ENCODE assay signal across 12 cellular contexts in the genomic region with DNA sequence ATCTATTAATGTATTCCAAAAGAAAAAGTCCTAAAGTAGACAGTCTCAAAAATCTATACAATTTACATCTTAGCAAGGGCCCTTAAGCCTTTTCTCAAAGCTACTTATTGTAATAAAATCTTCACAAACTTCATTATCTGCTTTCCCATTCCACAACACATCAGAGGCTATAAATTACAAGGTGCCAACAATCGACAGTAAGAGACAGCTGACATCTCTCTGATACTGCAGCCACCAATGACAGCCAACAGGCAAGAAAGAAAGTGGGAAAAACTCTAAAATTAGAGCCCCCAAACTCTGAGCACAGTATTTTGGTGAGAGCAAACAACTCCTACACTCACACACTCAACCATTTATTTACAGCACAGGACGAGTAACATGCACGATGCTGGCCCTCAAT. TPM values are rescaled to one million over a fixed set of nuclear protein-coding genes. Genes with fewer than 3 reads are reported as not detected.
DNase-seq lines count a peak whose midpoint lies in the region; ATAC-seq, FAIRE-seq and TF ChIP-seq lines count a peak whose summit lies in the region.
"Had no signal": no experiment of that assay in that cellular context is flagged by ENCODE, and none has a peak within 500 bp of the region (broad histone marks: within the 10 kb centered on the region; RNA-seq: fewer than 3 reads in every experiment).

No MANE protein-coding gene starts in this region.

- peak overlapping the region; percentile 56 for H3K27ac ChIP-seq in HepG2 (ENCODE audit: extremely low read length, insufficient read depth, low read length)
- H3K27ac ChIP-seq in stomach, result peak overlapping the region in 3 of 5 donors; percentile 88 to 92 (median 91)

- H2AFZ ChIP-seq in HepG2 (ENCODE audit: low read length), result no peak overlapping the region

- H3K36me3 ChIP-seq in HepG2 (replicated peaks in 1 of 2; ENCODE audit: control insufficient read depth in 1 of 2, insufficient read depth in 2 of 2, low read length in 2 of 2) (peaks cover 3 to 31% of the 10 kb centered on the region in 2 experiments; a peak in 3 of 5 replicates), stomach (peaks cover 22 to 38% (median 37%) of the 10 kb centered on the region in 4 donors)

- TF ChIP-seq CTCF in HepG2 (CRISPR knock-in tag; IDR thresholded peaks at IDR 0.05), result no peak
- no peak for TF ChIP-seq CTCF in stomach (IDR thresholded peaks at IDR 0.05)

- TF ChIP-seq EP300 in HepG2 (IDR thresholded peaks at IDR 0.05; ENCODE audit: low read depth in 2 of 2, low read length in 2 of 2), result no peak
- TF ChIP-seq EP300 in HepG2 (CRISPR knock-in tag; IDR thresholded peaks at IDR 0.05; ENCODE audit: borderline replicate concordance), result no peak
- no peak for TF ChIP-seq EP300 in stomach (IDR thresholded peaks at IDR 0.05)

- no peaks in the 10 kb centered on the region for H3K9me3 Mint-ChIP-seq in activated T-cell treated with anti-CD3 and anti-CD28 coated beads, Interleukin-2, amount 50 U/mL, for 72 hours
- H3K9me3 Mint-ChIP-seq in activated T-helper 17 cell treated with anti-CD3 and anti-CD28 coated beads, Interleukin-2, amount 50 U/mL, for 72 hours, result no peaks in the 10 kb centered on the region

- no peak for TF ChIP-seq RAD21 in HepG2 (CRISPR knock-in tag; IDR thresholded peaks at IDR 0.05)

- POLR2A ChIA-PET in HepG2 (lab: Yijun Ruan, JAX), result interaction anchor here (0.7 to 3.8 kb wide), 4 partner anchors 8 to 1448 kb away, joined by 3 to 62 read pairs (median 3); no protein-coding TSS in a partner anchor

- H3K4me3 Mint-ChIP-seq in activated T-cell treated with anti-CD3 and anti-CD28 coated beads, Interleukin-2, amount 50 U/mL, for 72 hours, result peak overlapping the region; percentile 94 to 95
- H3K4me3 Mint-ChIP-seq in activated T-helper 17 cell treated with anti-CD3 and anti-CD28 coated beads, Interleukin-2, amount 50 U/mL, for 72 hours, result peak overlapping the region; percentile 98

- H3K27me3 Mint-ChIP-seq in activated T-cell treated with anti-CD3 and anti-CD28 coated beads, Interleukin-2, amount 50 U/mL, for 72 hours (ENCODE audit: low read depth), result no peaks in the 10 kb centered on the region
- no peaks in the 10 kb centered on the region for H3K27me3 Mint-ChIP-seq in activated T-helper 17 cell treated with anti-CD3 and anti-CD28 coated beads, Interleukin-2, amount 50 U/mL, for 72 hours

- no peak for DNase-seq in activated T-cell treated with anti-CD3 and anti-CD28 coated beads, Interleukin-2, amount 50 U/mL, for 72 hours
- no peak for DNase-seq in activated T-cell treated with anti-CD3 and anti-CD28 coated beads, Interleukin-2, amount 50 U/mL, for 48 hours
- DNase-seq in HepG2 (ENCODE audit: low spot score), result no peak
- no peak for DNase-seq in stomach
- DNase-seq in stimulated activated CD4-positive, alpha-beta T cell treated with anti-CD3 and anti-CD28 coated beads, Interleukin-4, amount 100 ng/mL, for 4 hours, result no peak
- DNase-seq: NCI-H446 treated with DMSO at 0.1 percent for 48 hours had no signal

- H3K4me1 Mint-ChIP-seq in activated T-cell treated with anti-CD3 and anti-CD28 coated beads, Interleukin-2, amount 50 U/mL, for 72 hours (ENCODE audit: low read depth), result peaks cover 40% of the 10 kb centered on the region
- H3K4me1 Mint-ChIP-seq in activated T-helper 17 cell treated with anti-CD3 and anti-CD28 coated beads, Interleukin-2, amount 50 U/mL, for 72 hours, result peaks cover 17% of the 10 kb centered on the region

- H3K4me2 ChIP-seq in HepG2 (ENCODE audit: low read depth, low read length), result peak overlapping the region; percentile 92

- TF ChIP-seq POLR2A in HepG2 (IDR thresholded peaks at IDR 0.05; ENCODE audit: insufficient read depth in 1 of 2, low read depth in 2 of 2, low read length in 2 of 2) (no peak), stomach (IDR thresholded peaks at IDR 0.05) (no peak)

- no peak overlapping the region for H3K27ac Mint-ChIP-seq in activated T-cell treated with anti-CD3 and anti-CD28 coated beads, Interleukin-2, amount 50 U/mL, for 72 hours
- peak overlapping the region; percentile 95 for H3K27ac Mint-ChIP-seq in activated T-helper 17 cell treated with anti-CD3 and anti-CD28 coated beads, Interleukin-2, amount 50 U/mL, for 72 hours

- intact Hi-C loops in HepG2 (cut with micrococcal nuclease; ENCODE audit: unreplicated experiment) (no loop called here), stomach (cut with DNase I; ENCODE audit: low total_unique reads) (no loop called here)

- H3K4me1 ChIP-seq in HepG2 (ENCODE audit: insufficient read depth, low read length) (peaks cover 22% of the 10 kb centered on the region), stomach (peaks cover 11 to 34% (median 21%) of the 10 kb centered on the region in 4 donors)

- H3K9me3 ChIP-seq in HepG2 (ENCODE audit: low read length) (no peaks in the 10 kb centered on the region), stomach (no peaks in the 10 kb centered on the region)
- H3K9me3 ChIP-seq: vagina had no signal

- H3K79me2 ChIP-seq in HepG2 (ENCODE audit: insufficient read depth, low read length), result peaks cover 2% of the 10 kb centered on the region

- CTCF ChIA-PET in HepG2 (lab: Yijun Ruan, JAX; ENCODE audit: low intra/inter-chr PET ratio, low total read pairs), result no interaction called here

- FAIRE-seq in HepG2 (lab: Jason Lieb, UNC), result no peak
- FAIRE-seq: TTC549 had no signal

- no TSS peak for BruUV-seq in HepG2 (replicated peaks; lab: Mats Ljungman, UMichigan)

- 0 out of 5 replicates have a peak, but pooled peaks cover 0 to 4% of the 10 kb centered on the region in 2 experiments for H3K27me3 ChIP-seq in HepG2 (ENCODE audit: control insufficient read depth in 1 of 2, insufficient read depth in 2 of 2, low read length in 2 of 2)
- no peaks in the 10 kb centered on the region for H3K27me3 ChIP-seq in stomach
- H3K27me3 ChIP-seq: vagina had no signal

- H3K9ac ChIP-seq in HepG2 (ENCODE audit: insufficient read depth, low read depth, low read length), result peak overlapping the region; percentile 48; the same call in 1 of the 2 replicates

- no peak for ATAC-seq in activated T-cell treated with anti-CD3 and anti-CD28 coated beads, Interleukin-2, amount 50 U/mL, for 72 hours (replicated peaks in 1 of 2)
- no peak for ATAC-seq in activated T-helper 17 cell treated with anti-CD3 and anti-CD28 coated beads, Interleukin-2, amount 50 U/mL, for 72 hours (replicated peaks)
- ATAC-seq in HepG2 (no peak), HG02642 (IDR thresholded peaks at IDR 0.05; ENCODE audit: poor library complexity, unreplicated experiment) (no peak), GM18861 (IDR thresholded peaks at IDR 0.05; ENCODE audit: unreplicated experiment) (no peak)

- H3K4me3 ChIP-seq in HepG2 (replicated peaks in 1 of 3; ENCODE audit: insufficient read depth in 1 of 3, low read depth in 2 of 3, low read length in 3 of 3) (peak overlapping the region in 2 of 3 experiments; percentile 87 to 96; a peak in 3 of 6 replicates), stomach (peak overlapping the region in 2 of 4 donors; percentile 85 to 89)

- in situ Hi-C loops in HepG2 (cut with HindIII; ENCODE audit: extremely low pct_ligation_motif_present, low pct_unique_long_range_greater_than_20kb), result no loop called here

- peaks cover 2 to 10% of the 10 kb centered on the region in 2 donors for H3K36me3 Mint-ChIP-seq in activated T-cell treated with anti-CD3 and anti-CD28 coated beads, Interleukin-2, amount 50 U/mL, for 72 hours (ENCODE audit: insufficient read depth in 2 of 2)
- H3K36me3 Mint-ChIP-seq in activated T-helper 17 cell treated with anti-CD3 and anti-CD28 coated beads, Interleukin-2, amount 50 U/mL, for 72 hours (ENCODE audit: low read depth), result peaks cover 41% of the 10 kb centered on the region

- no peaks in the 10 kb centered on the region for H4K20me1 ChIP-seq in HepG2 (ENCODE audit: insufficient read depth, low read length)

- 54% methylated on average over 3 of the region's 3 CpGs for WGBS in HepG2 (ENCODE audit: low lambda C conversion rate)
- 20 to 34% (median 28%) methylated on average over 3 of the region's 3 CpGs for WGBS in stomach, 5 donors

RNA-seq across cellular contexts. Expression of gene ANGEL1, which starts 2.2 kb away (rescaled TPM):
- 10 to 100 TPM; 15.0 to 21.6 TPM for total RNA-seq in activated T-cell treated with anti-CD3 and anti-CD28 coated beads, Interleukin-2, amount 50 U/mL, for 72 hours
- total RNA-seq in activated T-helper 17 cell treated with anti-CD3 and anti-CD28 coated beads, Interleukin-2, amount 50 U/mL, for 72 hours, result 10 to 100 TPM; 10.6 to 10.7 TPM
- total RNA-seq in HepG2 (2016; rRNA removed; fragmentation: Illumina TruSeq; extraction: Trizol) (9.0 and 14.3 TPM in 2 replicates), stomach (10 to 100 TPM in 4 of 5 donors, 1 to 10 TPM in 1; 7.8 to 32.6 (median 18.0) TPM)
- total RNA-seq in HepG2 (2016; cell fraction: cytosol; rRNA removed; fragmentation: Illumina TruSeq; extraction: Trizol; ENCODE audit: low read depth), result 2.0 and 2.3 TPM in 2 replicates
- 7.0 and 14.3 TPM in 2 replicates for total RNA-seq in HepG2 (2016; cell fraction: insoluble cytoplasmic fraction; rRNA removed; fragmentation: Illumina TruSeq; extraction: Trizol)
- 4.2 and 4.3 TPM in 2 replicates for total RNA-seq in HepG2 (2016; cell fraction: membrane; rRNA removed; fragmentation: Illumina TruSeq; extraction: Trizol)
- 17.7 and 19.8 TPM in 2 replicates for total RNA-seq in HepG2 (2016; cell fraction: nucleus; rRNA removed; fragmentation: Illumina TruSeq; extraction: Trizol)
- polyA plus RNA-seq in HepG2 (2011; rRNA removed) (20.1 and 22.0 TPM in 2 replicates), stomach (1 to 10 TPM; 2.3 to 4.5 (median 4.2) TPM)
- 14.1 and 15.1 TPM in 2 replicates for polyA plus RNA-seq in HepG2 (2011; cell fraction: cytosol; rRNA removed)
- polyA plus RNA-seq in HepG2 (2011; cell fraction: nucleus; rRNA removed), result 24.3 and 28.3 TPM in 2 replicates
- polyA plus RNA-seq in HepG2 (2012), result 9.5 and 10.1 TPM in 2 replicates
- polyA plus RNA-seq in HepG2 (2016; cell fraction: cytosol; fragmentation: Illumina TruSeq; extraction: Trizol; ENCODE audit: low read depth), result 1.2 and 1.4 TPM in 2 replicates
- 5.4 and 6.6 TPM in 2 replicates for polyA plus RNA-seq in HepG2 (2016; cell fraction: insoluble cytoplasmic fraction; fragmentation: Illumina TruSeq; extraction: Trizol; ENCODE audit: low read depth)
- 1.6 and 1.7 TPM in 2 replicates for polyA plus RNA-seq in HepG2 (2016; cell fraction: membrane; fragmentation: Illumina TruSeq; extraction: Trizol; ENCODE audit: low read depth)
- polyA plus RNA-seq in HepG2 (2016; cell fraction: nucleus; fragmentation: Illumina TruSeq; extraction: Trizol; ENCODE audit: insufficient read depth, low read depth), result 20.3 and 21.5 TPM in 2 replicates
- polyA minus RNA-seq in HepG2 (2011; rRNA and poly(A)+ RNA removed; ENCODE audit: low replicate concordance), result 49.6 and 66.8 TPM in 2 replicates
- polyA minus RNA-seq in HepG2 (2011; cell fraction: cytosol; rRNA and poly(A)+ RNA removed), result 12.2 and 12.8 TPM in 2 replicates
- 26.4 and 31.6 TPM in 2 replicates for polyA minus RNA-seq in HepG2 (2011; cell fraction: nucleus; rRNA and poly(A)+ RNA removed)

RNA-seq across cellular contexts. Expression of gene LRRC74A, which starts 15.7 kb away (rescaled TPM):
- not detected for total RNA-seq in activated T-cell treated with anti-CD3 and anti-CD28 coated beads, Interleukin-2, amount 50 U/mL, for 72 hours
- total RNA-seq in activated T-helper 17 cell treated with anti-CD3 and anti-CD28 coated beads, Interleukin-2, amount 50 U/mL, for 72 hours, result not detected
- not detected in 2 replicates for total RNA-seq in HepG2 (2016; rRNA removed; fragmentation: Illumina TruSeq; extraction: Trizol)
- not detected in 2 replicates for total RNA-seq in HepG2 (2016; cell fraction: cytosol; rRNA removed; fragmentation: Illumina TruSeq; extraction: Trizol; ENCODE audit: low read depth)
- not detected in 2 replicates for total RNA-seq in HepG2 (2016; cell fraction: insoluble cytoplasmic fraction; rRNA removed; fragmentation: Illumina TruSeq; extraction: Trizol)
- not detected in 2 replicates for total RNA-seq in HepG2 (2016; cell fraction: membrane; rRNA removed; fragmentation: Illumina TruSeq; extraction: Trizol)
- total RNA-seq in HepG2 (2016; cell fraction: nucleus; rRNA removed; fragmentation: Illumina TruSeq; extraction: Trizol), result not detected in 2 replicates
- not detected in 2 replicates for polyA plus RNA-seq in HepG2 (2011; rRNA removed)
- polyA plus RNA-seq in HepG2 (2011; cell fraction: cytosol; rRNA removed), result not detected in 2 replicates
- not detected in 2 replicates for polyA plus RNA-seq in HepG2 (2011; cell fraction: nucleus; rRNA removed)
- not detected in 2 replicates for polyA plus RNA-seq in HepG2 (2012)
- polyA plus RNA-seq in HepG2 (2016; cell fraction: cytosol; fragmentation: Illumina TruSeq; extraction: Trizol; ENCODE audit: low read depth), result not detected in 2 replicates
- polyA plus RNA-seq in HepG2 (2016; cell fraction: insoluble cytoplasmic fraction; fragmentation: Illumina TruSeq; extraction: Trizol; ENCODE audit: low read depth), result not detected in 2 replicates
- polyA plus RNA-seq in HepG2 (2016; cell fraction: membrane; fragmentation: Illumina TruSeq; extraction: Trizol; ENCODE audit: low read depth), result not detected in 2 replicates
- polyA plus RNA-seq in HepG2 (2016; cell fraction: nucleus; fragmentation: Illumina TruSeq; extraction: Trizol; ENCODE audit: insufficient read depth, low read depth), result not detected in 2 replicates
- polyA minus RNA-seq in HepG2 (2011; rRNA and poly(A)+ RNA removed; ENCODE audit: low replicate concordance), result not detected in 2 replicates
- polyA minus RNA-seq in HepG2 (2011; cell fraction: cytosol; rRNA and poly(A)+ RNA removed), result not detected in 2 replicates
- polyA minus RNA-seq in HepG2 (2011; cell fraction: nucleus; rRNA and poly(A)+ RNA removed), result not detected in 2 replicates
- total RNA-seq in stomach, result not detected
- polyA plus RNA-seq in stomach, result not detected
- total RNA-seq: vagina had no signal
- polyA plus RNA-seq: BJ had no signal

RNA-seq across cellular contexts. Expression of gene VASH1, which starts 49.3 kb away (rescaled TPM):
- total RNA-seq in activated T-cell treated with anti-CD3 and anti-CD28 coated beads, Interleukin-2, amount 50 U/mL, for 72 hours, result 1 to 10 TPM; 4.4 to 6.1 TPM
- total RNA-seq in activated T-helper 17 cell treated with anti-CD3 and anti-CD28 coated beads, Interleukin-2, amount 50 U/mL, for 72 hours, result 1 to 10 TPM; 2.6 to 6.4 TPM
- 0.18 and 0.24 TPM in 2 replicates for total RNA-seq in HepG2 (2016; rRNA removed; fragmentation: Illumina TruSeq; extraction: Trizol)
- total RNA-seq in HepG2 (2016; cell fraction: cytosol; rRNA removed; fragmentation: Illumina TruSeq; extraction: Trizol; ENCODE audit: low read depth), result not detected in 2 replicates
- 0.12 and 0.17 TPM in 2 replicates for total RNA-seq in HepG2 (2016; cell fraction: insoluble cytoplasmic fraction; rRNA removed; fragmentation: Illumina TruSeq; extraction: Trizol)
- total RNA-seq in HepG2 (2016; cell fraction: membrane; rRNA removed; fragmentation: Illumina TruSeq; extraction: Trizol), result 0.10 and 0.15 TPM in 2 replicates
- total RNA-seq in HepG2 (2016; cell fraction: nucleus; rRNA removed; fragmentation: Illumina TruSeq; extraction: Trizol), result 0.34 and 0.43 TPM in 2 replicates
- 0.11 and 0.42 TPM in 2 replicates for polyA plus RNA-seq in HepG2 (2011; rRNA removed)
- 0.15 and 0.32 TPM in 2 replicates for polyA plus RNA-seq in HepG2 (2011; cell fraction: cytosol; rRNA removed)
- polyA plus RNA-seq in HepG2 (2011; cell fraction: nucleus; rRNA removed), result 0.71 and 0.77 TPM in 2 replicates
- polyA plus RNA-seq in HepG2 (2012), result 0.28 and 0.65 TPM in 2 replicates
- polyA plus RNA-seq in HepG2 (2016; cell fraction: cytosol; fragmentation: Illumina TruSeq; extraction: Trizol; ENCODE audit: low read depth), result 0.10 TPM in 1 of 2 replicates, not detected in the other
- polyA plus RNA-seq in HepG2 (2016; cell fraction: insoluble cytoplasmic fraction; fragmentation: Illumina TruSeq; extraction: Trizol; ENCODE audit: low read depth), result 0.24 and 0.26 TPM in 2 replicates
- polyA plus RNA-seq in HepG2 (2016; cell fraction: membrane; fragmentation: Illumina TruSeq; extraction: Trizol; ENCODE audit: low read depth), result 0.21 TPM in 1 of 2 replicates, not detected in the other
- polyA plus RNA-seq in HepG2 (2016; cell fraction: nucleus; fragmentation: Illumina TruSeq; extraction: Trizol; ENCODE audit: insufficient read depth, low read depth), result 0.43 and 0.83 TPM in 2 replicates
- 0.28 TPM in 1 of 2 replicates, not detected in the other for polyA minus RNA-seq in HepG2 (2011; rRNA and poly(A)+ RNA removed; ENCODE audit: low replicate concordance)
- polyA minus RNA-seq in HepG2 (2011; cell fraction: cytosol; rRNA and poly(A)+ RNA removed), result 0.18 and 0.69 TPM in 2 replicates
- polyA minus RNA-seq in HepG2 (2011; cell fraction: nucleus; rRNA and poly(A)+ RNA removed), result 0.50 and 0.64 TPM in 2 replicates
- 10 to 100 TPM in 3 of 5 donors, 1 to 10 TPM in 2; 4.9 to 15.4 (median 10.1) TPM for total RNA-seq in stomach
- polyA plus RNA-seq in stomach, result 10 to 100 TPM in 1 of 3 donors, 1 to 10 TPM in 2; 2.7 to 10.5 (median 4.1) TPM
